ENCODE assay signal across 8 cellular contexts in the genomic region with DNA sequence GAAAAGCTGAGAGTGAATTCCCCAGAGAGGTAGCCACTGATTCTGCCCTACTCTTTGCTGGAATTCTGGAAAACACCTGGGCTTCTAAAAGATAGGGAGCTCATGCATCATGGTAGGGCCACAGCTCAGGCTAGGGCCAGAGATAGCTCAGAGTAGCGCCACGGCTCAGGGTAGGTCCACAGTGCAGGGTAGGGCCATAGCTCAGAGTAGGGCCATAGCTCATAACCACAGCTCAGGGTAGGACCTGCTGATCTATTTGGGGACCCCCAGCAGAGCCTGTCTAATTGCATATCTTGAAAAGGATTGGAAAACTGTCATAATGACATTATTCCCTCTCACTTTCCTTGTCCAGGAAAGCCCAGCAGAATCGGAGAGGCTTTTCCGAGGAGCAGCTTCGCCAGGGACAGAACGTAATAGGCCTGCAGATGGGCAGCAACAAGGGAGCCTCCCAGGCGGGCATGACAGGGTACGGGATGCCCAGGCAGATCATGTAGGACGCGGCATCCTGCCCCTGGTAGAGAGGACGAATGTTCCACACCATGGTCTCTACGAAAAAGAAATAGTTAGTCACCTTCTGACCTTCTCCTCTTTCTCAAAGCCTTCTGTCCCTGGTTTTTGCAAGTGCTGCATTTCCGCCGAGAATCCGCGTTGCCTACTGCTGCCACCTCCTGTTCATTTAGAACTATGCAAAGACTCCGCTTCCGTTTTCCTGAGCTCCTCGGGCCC. TPM values are rescaled to one million over a fixed set of nuclear protein-coding genes. Genes with fewer than 3 reads are reported as not detected.
DNase-seq lines count a peak whose midpoint lies in the region; ATAC-seq and TF ChIP-seq lines count a peak whose summit lies in the region.

No MANE protein-coding gene starts in this region.

- peak overlapping the region; percentile 28 for H3K4me2 ChIP-seq in SU-DHL-6 (ENCODE audit: low read depth, low read length, poor library complexity, severe bottlenecking)

- H3K9me2 ChIP-seq in SU-DHL-6 (replicated peaks; ENCODE audit: insufficient read depth, low read length): no peaks in the 10 kb centered on the region

- H3K27ac ChIP-seq in SU-DHL-6 (ENCODE audit: low read depth, low read length): no peak overlapping the region
- peak overlapping the region in 11 of 12 donors; percentile 7 to 77 (median 65) for H3K27ac ChIP-seq in heart left ventricle

- ATAC-seq in GM18870 (IDR thresholded peaks at IDR 0.05; ENCODE audit: unreplicated experiment) (peak; percentile 87), HG03175 (IDR thresholded peaks at IDR 0.05; ENCODE audit: unreplicated experiment) (peak; percentile 90), heart left ventricle (peak; percentile 58 to 91 (median 82))

- WGBS in heart left ventricle, 4 donors: 30 to 35% (median 32%) methylated on average over 19 of the region's 19 CpGs

- H2AFZ ChIP-seq in SU-DHL-6 (ENCODE audit: low read depth, low read length, severe bottlenecking): peak overlapping the region; percentile 91

- TF ChIP-seq POLR2A in heart left ventricle (IDR thresholded peaks at IDR 0.05): no peak

- H3K36me3 ChIP-seq in SU-DHL-6 (ENCODE audit: low read length) (no peaks in the 10 kb centered on the region), heart left ventricle (no peaks in the 10 kb centered on the region)

- peak; percentile 76 for TF ChIP-seq CTCF in AG09319 (IDR thresholded peaks at IDR 0.05; ENCODE audit: low read depth, low read length)
- peak; percentile 60 for TF ChIP-seq CTCF in SU-DHL-6 (IDR thresholded peaks at IDR 0.05; ENCODE audit: insufficient read depth, low read length, poor library complexity, severe bottlenecking)
- TF ChIP-seq CTCF in heart left ventricle (IDR thresholded peaks at IDR 0.05): peak; percentile 64 to 85 (median 76)

- peaks cover 0 to 40% (median 20%) of the 10 kb centered on the region in 12 donors for H3K4me1 ChIP-seq in heart left ventricle

- no peaks in the 10 kb centered on the region for H3F3A ChIP-seq in SU-DHL-6 (ENCODE audit: insufficient read depth)

- H3K9me3 ChIP-seq in SU-DHL-6 (ENCODE audit: insufficient read depth, low read length): no peaks in the 10 kb centered on the region
- no peaks in the 10 kb centered on the region for H3K9me3 ChIP-seq in heart left ventricle

- H4K20me1 ChIP-seq in SU-DHL-6 (ENCODE audit: low read depth, low read length): no peaks in the 10 kb centered on the region

- no peaks in the 10 kb centered on the region for H3K27me3 ChIP-seq in SU-DHL-6 (ENCODE audit: low read length)
- H3K27me3 ChIP-seq in heart left ventricle: no peaks in the 10 kb centered on the region

- no peaks in the 10 kb centered on the region for H3K79me2 ChIP-seq in SU-DHL-6 (ENCODE audit: insufficient read depth, low read length)

- H3K9ac ChIP-seq in SU-DHL-6 (ENCODE audit: low read length): no peak overlapping the region

- peak; percentile 41 for DNase-seq in AG09319 (ENCODE audit: extremely low read depth, low read depth)
- DNase-seq in amniotic epithelial cell (ENCODE audit: low read depth): peak; percentile 73
- peak; percentile 60 to 74 (median 70) for DNase-seq in heart left ventricle
- peak; percentile 72 for DNase-seq in renal cortical epithelial cell (ENCODE audit: low read depth)
- DNase-seq in NCI-H1417 treated with DMSO at 0.1 percent for 48 hours (lab: John Stamatoyannopoulos, UW): no peak

- no peak overlapping the region for H3K4me3 ChIP-seq in SU-DHL-6 (ENCODE audit: insufficient read depth, low read length, poor library complexity, severe bottlenecking)
- H3K4me3 ChIP-seq in heart left ventricle: no peak overlapping the region

- intact Hi-C loops in heart left ventricle (cut with DNase I): loop anchor here in 4 of 10 donors (1.0 to 5.0 kb wide), 6 partner anchors 24 to 344 kb away; partner anchors contain the start of gene ABHD10 (in 1 of the 4)

RNA-seq across cellular contexts. Expression of gene TAGLN3, which starts 14.5 kb away (rescaled TPM):
- total RNA-seq in heart left ventricle: 1 to 10 TPM in 1 of 9 donors, under 1 TPM in 4, not detected in 4; 0.66 to 1.7 (median 0.86) TPM
- polyA plus RNA-seq in heart left ventricle: under 1 TPM; 0.25 to 0.38 TPM
- total RNA-seq in renal cortical epithelial cell: 8.5 and 19.1 TPM in 2 replicates

RNA-seq across cellular contexts. Expression of gene TMPRSS7, which starts 21.3 kb away (rescaled TPM):
- total RNA-seq in heart left ventricle (not detected), renal cortical epithelial cell (0.15 TPM in 1 of 2 replicates, not detected in the other)
- not detected for polyA plus RNA-seq in heart left ventricle

RNA-seq across cellular contexts. Expression of gene ABHD10, which starts 34.4 kb away (rescaled TPM):
- total RNA-seq in heart left ventricle (10 to 100 TPM; 26.5 to 50.1 (median 41.8) TPM), renal cortical epithelial cell (20.1 and 43.6 TPM in 2 replicates)
- polyA plus RNA-seq in heart left ventricle: 10 to 100 TPM; 13.5 to 40.0 TPM
